ENCODE assay signal across 19 cellular contexts in genomic region chr12:124967016-124967739, GRCh38.
A peak's percentile ranks its signal among the peaks of the same experiment; 100 is the strongest.
DNase-seq lines count a peak whose midpoint lies in the region; TF ChIP-seq lines count a peak whose summit lies in the region.
"Had no signal": no experiment of that assay in that cellular context is flagged by ENCODE, and none has a peak within 500 bp of the region (broad histone marks: within the 10 kb centered on the region; RNA-seq: fewer than 3 reads in every experiment).

No MANE protein-coding gene starts in this region.

- no peak for TF ChIP-seq CTCF in coronary artery (IDR thresholded peaks at IDR 0.05)
- no peak for TF ChIP-seq CTCF in GM10266 (IDR thresholded peaks at IDR 0.05; ENCODE audit: control insufficient read depth, insufficient read depth, low read depth, missing control alignments)

- DNase-seq in Ammon's horn (ENCODE audit: low spot score) = peak; percentile 22
- DNase-seq in D341Med (ENCODE audit: low spot score) = peak; percentile 24
- peak; percentile 17 for DNase-seq in NCI-H2081 treated with DMSO at 0.1 percent for 48 hours (lab: John Stamatoyannopoulos, UW)
- peak; percentile 57 for DNase-seq in coronary artery (ENCODE audit: low spot score)
- DNase-seq in stimulated activated CD4-positive, alpha-beta T cell treated with anti-CD3 and anti-CD28 coated beads, Interleukin-4, amount 100 ng/mL, for 4 hours = no peak
- DNase-seq in GM10266 (ENCODE audit: extremely low spot score) = no peak
- no peak for DNase-seq in NCI-H2171 treated with DMSO at 0.1 percent for 48 hours (lab: John Stamatoyannopoulos, UW)
- DNase-seq: ACHN; C1 segment of cervical spinal cord; CD8-positive, alpha-beta T cell; DMS153; MV-4-11; NCI-H1417; NCI-H187 treated with DMSO at 0.1 percent for 48 hours; NCI-H2171; NCI-H446 treated with DMSO at 0.1 percent for 48 hours; NCI-H69; NK-92 treated with Interleukin-12 subunit alpha and Interleukin-12 subunit beta, amount 100 ng/mL, for 24 hours; Peyer's patch had no signal

- no peak overlapping the region for H3K27ac ChIP-seq in coronary artery
- H3K27ac ChIP-seq: Peyer's patch had no signal

- H3K4me3 ChIP-seq in coronary artery = no peak overlapping the region
- H3K4me3 ChIP-seq: Peyer's patch had no signal

Comparison
In these comparisons a context has a peak if more than half of its experiments do, and no peak if none do; other contexts are left out.
1. DNase-seq: peak in Ammon's horn (single experiment), D341Med (single experiment), NCI-H2081 treated with DMSO at 0.1 percent for 48 hours (single experiment) and coronary artery (single experiment); none in stimulated activated CD4-positive, alpha-beta T cell treated with anti-CD3 and anti-CD28 coated beads, Interleukin-4, amount 100 ng/mL, for 4 hours (0 of 2), GM10266 (single experiment) and NCI-H2171 treated with DMSO at 0.1 percent for 48 hours (single experiment).